Comparison of ENCODE assay signal across 1 cellular context in genomic region chr21:42193721-42194120, GRCh38.
TF ChIP-seq lines count a peak whose summit lies in the region.

No MANE protein-coding gene starts in this region.

TF ChIP-seq in K562, 482 proteins besides CTCF, POLR2A, EP300 and RAD21 (continued from another document):
- TF ChIP-seq ARID4B (CRISPR knock-in tag; IDR thresholded peaks at IDR 0.05) (no peak), BRF1 (IDR thresholded peaks at IDR 0.05; ENCODE audit: borderline replicate concordance, extremely low read depth, insufficient read length) (no peak)
